ENCODE assay signal across 15 cellular contexts in genomic region chr6:89140347-89141159, GRCh38. TPM values are rescaled to one million over a fixed set of nuclear protein-coding genes. Genes with fewer than 3 reads are reported as not detected.
A peak's percentile ranks its signal among the peaks of the same experiment; 100 is the strongest.
DNase-seq lines count a peak whose midpoint lies in the region; ATAC-seq and TF ChIP-seq lines count a peak whose summit lies in the region.
"Had no signal": no experiment of that assay in that cellular context is flagged by ENCODE, and none has a peak within 500 bp of the region (broad histone marks: within the 10 kb centered on the region; RNA-seq: fewer than 3 reads in every experiment).

No MANE protein-coding gene starts in this region.

- no peaks in the 10 kb centered on the region for H3K36me3 Mint-ChIP-seq in chondrocyte (ENCODE audit: low read depth)
- H3K36me3 Mint-ChIP-seq: activated CD4-positive, alpha-beta memory T cell treated with anti-CD3 and anti-CD28 coated beads for 36 hours had no signal

- H3K27ac ChIP-seq in 22Rv1 (peak overlapping the region; percentile 80), GM23248 (0 out of 2 replicates have a peak overlapping the region, but pooled peaks have one; percentile 1), RWPE1 (no peak overlapping the region), suprapubic skin (no peak overlapping the region)

- H3K79me2 ChIP-seq in GM23248 (ENCODE audit: insufficient read depth) = no peaks in the 10 kb centered on the region

- DNase-seq in GM23248 (peak; percentile 65), chondrocyte (ENCODE audit: low spot score) (no peak), mucosa of descending colon (no peak), RWPE1 (ENCODE audit: low spot score) (no peak), suprapubic skin (ENCODE audit: low spot score in 2 of 2) (no peak), AG20443 (ENCODE audit: low spot score) (no peak)
- DNase-seq: activated CD4-positive, alpha-beta memory T cell treated with anti-CD3 and anti-CD28 coated beads for 36 hours; foreskin melanocyte; kidney; NK-92 treated with Interleukin-12 subunit alpha and Interleukin-12 subunit beta, amount 100 ng/mL, for 24 hours had no signal

- TF ChIP-seq CTCF in 22Rv1 (IDR thresholded peaks at IDR 0.05) (no peak), chondrocyte (IDR thresholded peaks at IDR 0.05) (no peak), mucosa of descending colon (IDR thresholded peaks at IDR 0.05) (no peak), RWPE1 (conservative IDR thresholded peaks at IDR 0.05; ENCODE audit: low read depth) (no peak), suprapubic skin (IDR thresholded peaks at IDR 0.05) (no peak)

- peak overlapping the region; percentile 74 for H3K27ac Mint-ChIP-seq in chondrocyte (ENCODE audit: unreplicated experiment)
- H3K27ac Mint-ChIP-seq: activated CD4-positive, alpha-beta memory T cell treated with anti-CD3 and anti-CD28 coated beads for 36 hours; activated T-helper 2 cell treated with anti-CD3 and anti-CD28 coated beads, Interferon-gamma antibody, Interleukin-2, Interleukin-4, amounts not matched to agents 10 μg/mL and 5 μg/mL and 100 μg/mL, durations not matched to agents 14 hours and 24 hours and 36 hours had no signal

- peaks cover 17% of the 10 kb centered on the region for H3K4me1 ChIP-seq in GM23248 (ENCODE audit: insufficient read depth)
- H3K4me1 ChIP-seq in mucosa of descending colon (ENCODE audit: low read depth) = peaks cover 13% of the 10 kb centered on the region
- peaks cover 3% of the 10 kb centered on the region for H3K4me1 ChIP-seq in suprapubic skin

- no peak overlapping the region for H3K9ac ChIP-seq in GM23248

- in situ Hi-C loops in GM23248 (cut with MboI) = no loop called here

- no peaks in the 10 kb centered on the region for H4K20me1 ChIP-seq in GM23248 (ENCODE audit: insufficient read depth)

- no peaks in the 10 kb centered on the region for H3K9me2 ChIP-seq in GM23248 (ENCODE audit: insufficient read depth)

- WGBS in GM23248 (ENCODE audit: low coverage in 1 of 2, low lambda C conversion rate in 2 of 2, missing lambda C conversion rate in 2 of 2), 2 experiments = 71 to 75% methylated on average over 7 of the region's 7 CpGs
- 76% methylated on average over 7 of the region's 7 CpGs for WGBS in suprapubic skin

- POLR2A ChIA-PET in RWPE1 (lab: Yijun Ruan, JAX; ENCODE audit: low non-redundant PET) = no interaction called here

- no peaks in the 10 kb centered on the region for H3K9me3 Mint-ChIP-seq in chondrocyte (ENCODE audit: low read depth)
- H3K9me3 Mint-ChIP-seq: activated CD4-positive, alpha-beta memory T cell treated with anti-CD3 and anti-CD28 coated beads for 36 hours; activated T-helper 2 cell treated with anti-CD3 and anti-CD28 coated beads, Interferon-gamma antibody, Interleukin-2, Interleukin-4, amounts not matched to agents 10 μg/mL and 5 μg/mL and 100 μg/mL, durations not matched to agents 14 hours and 24 hours and 36 hours; nephron had no signal

- TF ChIP-seq POLR2A in suprapubic skin (IDR thresholded peaks at IDR 0.05) = no peak

- H3K4me1 Mint-ChIP-seq in chondrocyte (ENCODE audit: low read depth) = peaks cover 69% of the 10 kb centered on the region

- H3K9me3 ChIP-seq in GM23248 (ENCODE audit: low read depth) = no peaks in the 10 kb centered on the region
- H3K9me3 ChIP-seq in mucosa of descending colon = no peaks in the 10 kb centered on the region
- H3K9me3 ChIP-seq in suprapubic skin = no peaks in the 10 kb centered on the region

- CTCF ChIA-PET in RWPE1 (lab: Yijun Ruan, JAX) = no interaction called here

- H3K27me3 ChIP-seq in GM23248 (replicated peaks; ENCODE audit: insufficient read depth) = no peaks in the 10 kb centered on the region
- no peaks in the 10 kb centered on the region for H3K27me3 ChIP-seq in suprapubic skin

- H3F3A ChIP-seq in GM23248 (ENCODE audit: insufficient read depth) = peaks cover 16% of the 10 kb centered on the region

- ATAC-seq in mucosa of descending colon (peak; percentile 89), HG02678 (IDR thresholded peaks at IDR 0.05; ENCODE audit: unreplicated experiment) (no peak)
- ATAC-seq: SK-N-SH treated with all-trans-retinoic acid at 6 μM for 48 hours had no signal

- H3K4me3 Mint-ChIP-seq in chondrocyte (ENCODE audit: unreplicated experiment) = peak overlapping the region; percentile 1
- H3K4me3 Mint-ChIP-seq: activated CD4-positive, alpha-beta memory T cell treated with anti-CD3 and anti-CD28 coated beads for 36 hours; nephron had no signal

- no peak for TF ChIP-seq EP300 in suprapubic skin (IDR thresholded peaks at IDR 0.05)

- H3K36me3 ChIP-seq in GM23248 (ENCODE audit: low read depth) (no peaks in the 10 kb centered on the region), mucosa of descending colon (ENCODE audit: low read depth) (no peaks in the 10 kb centered on the region), suprapubic skin (no peaks in the 10 kb centered on the region)

- H3K4me2 ChIP-seq in GM23248 (ENCODE audit: unreplicated experiment) = no peak overlapping the region

- intact Hi-C loops in mucosa of descending colon (cut with DNase I, micrococcal nuclease) = no loop called here

- H3K4me3 ChIP-seq in GM23248 (no peak overlapping the region), mucosa of descending colon (no peak overlapping the region), suprapubic skin (no peak overlapping the region)

- H3K27me3 Mint-ChIP-seq in chondrocyte (ENCODE audit: low read depth) = no peaks in the 10 kb centered on the region
- H3K27me3 Mint-ChIP-seq: activated CD4-positive, alpha-beta memory T cell treated with anti-CD3 and anti-CD28 coated beads for 36 hours had no signal

- H2AFZ ChIP-seq in GM23248 = no peak overlapping the region

RNA-seq across cellular contexts. Expression of gene PM20D2, which starts 5.3 kb away (rescaled TPM):
- total RNA-seq in GM23248 (2014; rRNA removed; shearing (Covaris generic)) = 3.0 and 6.8 TPM in 2 replicates
- polyA plus RNA-seq in GM23248 (2016; fragmentation: Nextera tagmentation; extraction: Ambion mirVana) = 2.0 and 2.1 TPM in 2 replicates
- total RNA-seq in chondrocyte (6.2 to 9.8 TPM (median 6.3 TPM) in 3 replicates), mucosa of descending colon (10 to 100 TPM in 2 of 3 donors, 1 to 10 TPM in 1; 9.4 to 17.6 (median 13.8) TPM), suprapubic skin (10 to 100 TPM; 15.3 to 18.6 (median 16.7) TPM)

RNA-seq across cellular contexts. Expression of gene SRSF12, which starts 22.7 kb away (rescaled TPM):
- total RNA-seq in GM23248 (2014; rRNA removed; shearing (Covaris generic)) = under 0.01 and 0.65 TPM in 2 replicates
- polyA plus RNA-seq in GM23248 (2016; fragmentation: Nextera tagmentation; extraction: Ambion mirVana) = 0.59 and 0.60 TPM in 2 replicates
- total RNA-seq in chondrocyte (2.9 to 5.9 TPM (median 4.8 TPM) in 3 replicates), mucosa of descending colon (under 1 TPM in 2 of 3 donors, not detected in 1; 0.12 to 0.51 TPM), suprapubic skin (under 1 TPM in 2 of 4 donors, not detected in 2; 0.15 to 0.36 TPM)

Comparison
In these comparisons a context has a peak if more than half of its experiments do, and no peak if none do; other contexts are left out.
1. H3K27ac ChIP-seq: peak in 22Rv1 (single experiment) and GM23248 (single experiment); none in RWPE1 (single experiment) and suprapubic skin (single experiment).